ENCODE assay signal across 11 cellular contexts in genomic region chr6:64266351-64266821, GRCh38.
A peak's percentile ranks its signal among the peaks of the same experiment; 100 is the strongest.
DNase-seq lines count a peak whose midpoint lies in the region; ATAC-seq lines count a peak whose summit lies in the region.
"Had no signal": no experiment of that assay in that cellular context is flagged by ENCODE, and none has a peak within 500 bp of the region (broad histone marks: within the 10 kb centered on the region; RNA-seq: fewer than 3 reads in every experiment).

No MANE protein-coding gene starts in this region.

- DNase-seq in kidney glomerular epithelial cell (lab: John Stamatoyannopoulos, UW) (peak; percentile 67), retina (no peak), NAMALWA (ENCODE audit: low spot score) (no peak), 8988T (no peak)
- DNase-seq in activated CD4-positive, alpha-beta T cell treated with anti-CD3 and anti-CD28 coated beads for 4 hours, result no peak
- DNase-seq: DMS79 treated with DMSO at 0.1 percent for 48 hours, NCI-H1105, spleen had no signal

- ATAC-seq in GM18907 (IDR thresholded peaks at IDR 0.05; ENCODE audit: unreplicated experiment) (peak; percentile 92), GM21825 (IDR thresholded peaks at IDR 0.05; ENCODE audit: unreplicated experiment) (peak; percentile 88), HG03280 (IDR thresholded peaks at IDR 0.05; ENCODE audit: unreplicated experiment) (peak; percentile 73)
